Comparison of ENCODE assay signal across 1 cellular context in the genomic region with DNA sequence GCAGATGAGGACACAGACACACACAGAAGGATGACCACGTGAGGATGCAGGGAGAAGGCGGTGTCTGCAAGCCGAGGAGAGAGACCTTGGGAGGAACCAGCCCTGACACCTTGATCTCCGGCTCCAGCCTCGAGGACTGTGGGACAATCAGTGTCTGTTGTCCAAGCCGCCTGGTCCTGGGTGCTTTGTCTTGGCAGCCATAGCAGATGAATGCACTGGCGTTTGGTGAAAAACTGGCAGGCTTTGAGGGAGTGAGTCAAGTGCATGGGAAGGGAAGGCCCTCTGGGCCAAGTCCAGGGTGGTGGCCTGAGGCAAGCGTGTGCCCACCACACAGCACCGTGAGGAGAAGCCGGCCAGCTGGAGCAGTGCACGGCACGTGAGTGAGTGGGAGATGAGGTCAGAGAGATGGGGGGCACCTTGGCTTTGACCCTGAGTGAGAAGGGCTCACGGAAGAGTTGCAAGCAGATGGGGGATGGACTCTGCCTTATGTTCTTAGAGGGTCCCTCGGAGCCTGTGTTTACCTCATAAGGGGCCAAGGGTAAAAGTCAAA.
TF ChIP-seq lines count a peak whose summit lies in the region.

No MANE protein-coding gene starts in this region.

TF ChIP-seq in IMR-90, 13 proteins besides CTCF, POLR2A, EP300 and RAD21:
- no peak for TF ChIP-seq NFE2L2 (IDR thresholded peaks at IDR 0.05; ENCODE audit: low read depth, low read length)
- TF ChIP-seq BHLHE40 (IDR thresholded peaks at IDR 0.05; ENCODE audit: low read depth, low read length), result 0 out of 2 replicates have a peak, but pooled peaks have one; percentile 37
